ENCODE assay signal across 1 cellular context in genomic region chr6:42959917-42960242, GRCh38.
TF ChIP-seq lines count a peak whose summit lies in the region.

No MANE protein-coding gene starts in this region.

TF ChIP-seq in liver, 16 proteins besides CTCF, POLR2A, EP300 and RAD21 (continued from another document):
- no peak for TF ChIP-seq ZBTB33 (IDR thresholded peaks at IDR 0.05)
